9 cellular contexts compared by ENCODE assay signal in the genomic region with DNA sequence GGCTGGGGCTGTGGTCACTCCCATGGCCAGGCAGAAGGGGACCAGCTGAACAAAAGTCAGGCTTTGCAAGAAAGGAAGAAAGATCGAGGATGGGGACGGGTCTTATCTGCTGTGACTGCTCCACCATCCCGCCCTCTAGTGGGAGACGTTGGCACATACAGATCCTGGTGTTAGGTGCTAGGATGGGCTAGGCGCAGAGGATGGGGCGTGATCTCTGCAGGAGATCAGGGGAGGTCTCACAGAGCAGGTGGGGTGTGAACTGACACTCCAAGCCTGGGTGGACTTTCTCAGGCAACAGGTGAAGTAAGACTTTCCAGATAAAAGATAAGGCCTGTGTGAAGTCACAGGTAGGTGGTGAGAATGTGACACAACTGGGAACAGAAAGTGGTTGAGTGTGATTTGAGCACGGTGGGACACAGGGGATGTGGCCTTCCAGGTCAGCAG.
DNase-seq lines count a peak whose midpoint lies in the region; ATAC-seq, FAIRE-seq and TF ChIP-seq lines count a peak whose summit lies in the region.
"Had no signal": no experiment of that assay in that cellular context is flagged by ENCODE, and none has a peak within 500 bp of the region (broad histone marks: within the 10 kb centered on the region; RNA-seq: fewer than 3 reads in every experiment).

No MANE protein-coding gene starts in this region.

- no peak overlapping the region for H3K18ac ChIP-seq in H1 (ENCODE audit: extremely low read depth, low read length)

- FAIRE-seq in H1 (lab: Jason Lieb, UNC), result no peak
- FAIRE-seq in pancreas (lab: Jason Lieb, UNC), result no peak
- FAIRE-seq: A204.1 had no signal

- no peak overlapping the region for H4K91ac ChIP-seq in H1 (replicated peaks; ENCODE audit: insufficient read length, low read length)

- DNase-seq in DMS 273 (lab: John Stamatoyannopoulos, UW; ENCODE audit: unreplicated experiment) (peak; percentile 49), DMS 273 treated with DMSO at 0.1 percent for 48 hours (lab: John Stamatoyannopoulos, UW) (no peak), SK-N-DZ (ENCODE audit: low spot score) (peak; percentile 48), H1 (ENCODE audit: low read depth in 1 of 2, low spot score in 2 of 2) (peak in 1 of 2 experiments; percentile 87), pancreas (peak in 1 of 6 donors; percentile 31), HPDE6-E6E7 (ENCODE audit: extremely low spot score) (no peak), uterus (no peak), amniotic stem cell (lab: John Stamatoyannopoulos, UW) (no peak)

- 0 out of 2 replicates have a peak overlapping the region, but pooled peaks have one; percentile 63 for H2AFZ ChIP-seq in H1 (ENCODE audit: low read length)

- H4K20me1 ChIP-seq in H1 (replicated peaks in 1 of 2; ENCODE audit: control insufficient read depth in 1 of 2, insufficient read depth in 2 of 2, low read length in 2 of 2), result no peaks in the 10 kb centered on the region

- no peaks in the 10 kb centered on the region for H3K79me2 ChIP-seq in H1 (ENCODE audit: control insufficient read depth in 1 of 2, insufficient read depth in 2 of 2, low read length in 2 of 2)

- POLR2A ChIA-PET in H1 (lab: Charles Lee; ENCODE audit: partially characterized antibody), result interaction anchor here (1.2 kb wide), 1 partner anchor 340 kb away, joined by 3 read pairs; no protein-coding TSS in a partner anchor

- H2BK120ac ChIP-seq in H1 (replicated peaks; ENCODE audit: low read depth, low read length), result no peak overlapping the region

- H2BK15ac ChIP-seq in H1 (ENCODE audit: low read length), result no peak overlapping the region

- TF ChIP-seq CTCF in H1 (IDR thresholded peaks at IDR 0.05; ENCODE audit: control extremely low read depth in 1 of 3, insufficient read depth in 1 of 3, low read depth in 1 of 3, low read length in 3 of 3), result peak; percentile 83 to 98 (median 94)
- peak in 3 of 4 donors; percentile 13 to 25 (median 23) for TF ChIP-seq CTCF in pancreas (IDR thresholded peaks at IDR 0.05)
- TF ChIP-seq CTCF in uterus (IDR thresholded peaks at IDR 0.05), result peak in 1 of 4 experiments; percentile 6

- CTCF ChIA-PET in H1 (lab: Charles Lee; ENCODE audit: partially characterized antibody), result interaction anchor here (0.6 to 18.1 kb wide), 11 partner anchors 9 to 376 kb away, joined by 3 to 255 read pairs (median 5); no protein-coding TSS in a partner anchor

- 36% methylated on average over 7 of the region's 7 CpGs; no CpG with 5 or more reads in 1 of the 2 experiments for WGBS in H1 (ENCODE audit: extremely low coverage in 1 of 2, insufficient coverage in 1 of 2, insufficient read length in 1 of 2, insufficient replicate concordance in 2 of 2, low coverage in 1 of 2, low lambda C conversion rate in 2 of 2, missing lambda C conversion rate in 1 of 2), 2 experiments
- WGBS in pancreas, 2 donors, result 20% methylated on average over 7 of the region's 7 CpGs

- no peak overlapping the region; the same call in 1 of the 2 replicates for H4K8ac ChIP-seq in H1 (ENCODE audit: extremely low read depth, insufficient read depth, low read length)

- H2BK20ac ChIP-seq in H1 (ENCODE audit: low read length), result no peak overlapping the region

- peak; percentile 54 to 72; a peak in 3 of 4 replicates for TF ChIP-seq RAD21 in H1 (IDR thresholded peaks at IDR 0.05 in 1 of 2, conservative IDR thresholded peaks at IDR 0.05 in 1 of 2; ENCODE audit: low read depth in 2 of 2, low read length in 2 of 2)

- no peak overlapping the region for H2BK5ac ChIP-seq in H1 (ENCODE audit: low read depth, low read length)

- peak in 3 of 4 donors; percentile 31 to 71 (median 48) for ATAC-seq in pancreas

- H3K36me3 ChIP-seq in H1 (ENCODE audit: control insufficient read depth in 2 of 4, insufficient read depth in 4 of 4, low read length in 3 of 4) (no peaks in the 10 kb centered on the region), pancreas (no peaks in the 10 kb centered on the region), uterus (no peaks in the 10 kb centered on the region)

- no peaks in the 10 kb centered on the region for H3K23me2 ChIP-seq in H1 (ENCODE audit: low read depth, low read length)

- H3K4me2 ChIP-seq in H1 (ENCODE audit: insufficient read depth in 1 of 2, low read depth in 2 of 2, low read length in 2 of 2), result no peak overlapping the region

- no peak overlapping the region for H3K27ac ChIP-seq in H1 (ENCODE audit: low read depth, low read length)
- no peak overlapping the region for H3K27ac ChIP-seq in pancreas
- no peak overlapping the region for H3K27ac ChIP-seq in uterus

- no peak overlapping the region for H3K4ac ChIP-seq in H1 (replicated peaks; ENCODE audit: insufficient read length, low read depth, low read length)

- H3K56ac ChIP-seq in H1 (replicated peaks; ENCODE audit: insufficient read length, low read depth, low read length), result no peak overlapping the region

- H3K4me1 ChIP-seq in H1 (replicated peaks in 1 of 4; ENCODE audit: control insufficient read depth in 3 of 4, insufficient read depth in 4 of 4, low read length in 3 of 4), result no peaks in the 10 kb centered on the region; a peak in 1 of 7 replicates
- H3K4me1 ChIP-seq in pancreas, result peaks cover 0 to 2% (median 0%) of the 10 kb centered on the region in 3 donors
- no peaks in the 10 kb centered on the region for H3K4me1 ChIP-seq in uterus

- H3K79me1 ChIP-seq in H1 (ENCODE audit: low read depth, low read length), result no peaks in the 10 kb centered on the region

- H3K14ac ChIP-seq in H1 (ENCODE audit: insufficient read length), result no peak overlapping the region

- H2AK5ac ChIP-seq in H1 (ENCODE audit: low read depth, low read length), result no peak overlapping the region

- no peak overlapping the region for H4K5ac ChIP-seq in H1 (ENCODE audit: insufficient read length, low read depth, low read length)

- TF ChIP-seq EP300 in H1 (IDR thresholded peaks at IDR 0.05; ENCODE audit: borderline replicate concordance in 1 of 2, low read depth in 2 of 2, low read length in 2 of 2), result no peak

- no peak overlapping the region for H3K23ac ChIP-seq in H1 (ENCODE audit: insufficient read length)

- H3K9ac ChIP-seq in H1 (replicated peaks in 1 of 4; ENCODE audit: extremely low read depth in 1 of 4, low read depth in 3 of 4, low read length in 3 of 4), result no peak overlapping the region

- H3K4me3 ChIP-seq in H1 (ENCODE audit: extremely low read depth in 1 of 4, insufficient read depth in 2 of 4, low read depth in 3 of 4, low read length in 4 of 4) (no peak overlapping the region), pancreas (no peak overlapping the region), uterus (no peak overlapping the region)

- intact Hi-C loops in pancreas (cut with DNase I), result no loop called here
- intact Hi-C loops in uterus (cut with DNase I; ENCODE audit: low total_unique reads), result no loop called here

- no peaks in the 10 kb centered on the region; a peak in 1 of 7 replicates for H3K27me3 ChIP-seq in H1 (replicated peaks in 1 of 4; ENCODE audit: control insufficient read depth in 3 of 4, extremely low read depth in 1 of 4, insufficient read depth in 3 of 4, low read length in 3 of 4)
- H3K27me3 ChIP-seq in pancreas, result no peaks in the 10 kb centered on the region
- H3K27me3 ChIP-seq in uterus, result no peaks in the 10 kb centered on the region

- no peak for TF ChIP-seq POLR2A in H1 (IDR thresholded peaks at IDR 0.05; ENCODE audit: control extremely low read depth in 1 of 2, low read depth in 2 of 2, low read length in 2 of 2)
- no peak for TF ChIP-seq POLR2A in uterus (IDR thresholded peaks at IDR 0.05)

- H3K9me3 ChIP-seq in H1 (ENCODE audit: insufficient read depth in 2 of 2, low read depth in 1 of 2, low read length in 1 of 2) (no peaks in the 10 kb centered on the region), pancreas (no peaks in the 10 kb centered on the region), uterus (peaks cover 0 to 4% of the 10 kb centered on the region in 2 donors)

- no peak overlapping the region for H2BK12ac ChIP-seq in H1 (ENCODE audit: low read depth, low read length)

TF ChIP-seq in H1, 55 proteins besides CTCF, POLR2A, EP300 and RAD21:
- TF ChIP-seq FOSL1 (IDR thresholded peaks at IDR 0.05; ENCODE audit: insufficient read depth, low read depth, low read length), result no peak
- TF ChIP-seq, protein P1, sequence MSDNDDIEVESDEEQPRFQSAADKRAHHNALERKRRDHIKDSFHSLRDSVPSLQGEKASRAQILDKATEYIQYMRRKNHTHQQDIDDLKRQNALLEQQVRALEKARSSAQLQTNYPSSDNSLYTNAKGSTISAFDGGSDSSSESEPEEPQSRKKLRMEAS (IDR thresholded peaks at IDR 0.05), result no peak
- TF ChIP-seq SRF (IDR thresholded peaks at IDR 0.05; ENCODE audit: low read depth, low read length), result no peak
- TF ChIP-seq ZNF274 (IDR thresholded peaks at IDR 0.05; ENCODE audit: borderline replicate concordance, extremely low read depth, low read length), result no peak
- no peak for TF ChIP-seq JUN (IDR thresholded peaks at IDR 0.05; ENCODE audit: low read depth, low read length)
- 0 out of 2 replicates have a peak, but pooled peaks have one; percentile 9 for TF ChIP-seq YY1 (IDR thresholded peaks at IDR 0.05; ENCODE audit: low read depth, low read length)
- TF ChIP-seq SP1 (IDR thresholded peaks at IDR 0.05; ENCODE audit: low read depth, low read length), result no peak

Comparison
In these comparisons a context has a peak if more than half of its experiments do, and no peak if none do; other contexts are left out.
1. DNase-seq: peak in DMS 273 (single experiment) and SK-N-DZ (single experiment); none in DMS 273 treated with DMSO at 0.1 percent for 48 hours (single experiment), HPDE6-E6E7 (single experiment), uterus (0 of 2) and amniotic stem cell (single experiment).